In genomic region chr11:68044898-68045351, GRCh38 we compare ENCODE assay signal across 18 cellular contexts. TPM values are rescaled to one million over a fixed set of nuclear protein-coding genes. Genes with fewer than 3 reads are reported as not detected.
"Had no signal": no experiment of that assay in that cellular context is flagged by ENCODE, and none has a peak within 500 bp of the region (broad histone marks: within the 10 kb centered on the region; RNA-seq: fewer than 3 reads in every experiment).

No MANE protein-coding gene starts in this region.

- H3K27ac ChIP-seq: breast epithelium, esophagus squamous epithelium, gastrocnemius medialis, heart left ventricle had no signal

- ATAC-seq: activated T-cell treated with anti-CD3 and anti-CD28 coated beads, Interleukin-2, amount 50 U/mL, for 4 hours; gastrocnemius medialis; heart left ventricle; left cardiac atrium; naive thymus-derived CD4-positive, alpha-beta T cell; stimulated activated naive CD8-positive, alpha-beta T cell treated with anti-CD3 and anti-CD28 coated beads, Interleukin-15, Interleukin-2, amounts not matched to agents 100 U/mL and 50 U/mL, for 24 hours had no signal

- H3K4me1 ChIP-seq: gastrocnemius medialis had no signal

- H3K4me3 ChIP-seq: breast epithelium, esophagus squamous epithelium, gastrocnemius medialis, heart left ventricle, lung had no signal

- H3K36me3 ChIP-seq: breast epithelium, gastrocnemius medialis had no signal

- DNase-seq: activated CD8-positive, alpha-beta memory T cell treated with anti-CD3 and anti-CD28 coated beads, Interleukin-2, amount 50 U/mL, for 48 hours; activated naive CD4-positive, alpha-beta T cell treated with anti-CD3 and anti-CD28 coated beads for 36 hours; activated T-cell treated with anti-CD3 and anti-CD28 coated beads, Interleukin-2, amount 50 U/mL, for 4 hours; amniotic stem cell; esophagus squamous epithelium; gastrocnemius medialis; islet precursor cell; left cardiac atrium; naive thymus-derived CD4-positive, alpha-beta T cell; stimulated activated CD4-positive, alpha-beta T cell treated with anti-CD3 and anti-CD28 coated beads, Interleukin-4, amount 100 ng/mL, for 24 hours; stimulated activated naive CD8-positive, alpha-beta T cell treated with anti-CD3 and anti-CD28 coated beads, Interleukin-15, Interleukin-2, amounts not matched to agents 100 U/mL and 50 U/mL, for 24 hours; T-helper 9 cell had no signal

- H3K27me3 ChIP-seq: breast epithelium, esophagus squamous epithelium, gastrocnemius medialis, heart left ventricle had no signal

- H3K9me3 ChIP-seq: breast epithelium, esophagus squamous epithelium, gastrocnemius medialis, heart left ventricle had no signal

RNA-seq across cellular contexts. Expression of gene ALDH3B1, which starts 34.8 kb away (rescaled TPM):
- total RNA-seq: activated CD8-positive, alpha-beta memory T cell treated with anti-CD3 and anti-CD28 coated beads for 36 hours; activated naive CD4-positive, alpha-beta T cell treated with anti-CD3 and anti-CD28 coated beads for 36 hours; activated T-helper 2 cell treated with anti-CD3 and anti-CD28 coated beads, Interferon-gamma antibody, Interleukin-2, Interleukin-4, amounts not matched to agents 10 μg/mL and 5 μg/mL and 100 μg/mL, durations not matched to agents 14 hours and 24 hours and 36 hours; T-helper 1 cell treated with Interleukin-12 subunit alpha and Interleukin-12 subunit beta and Interleukin-4 antibody, amounts not matched to agents 30 ng/mL and 1 ng/mL, for 36 hours had no signal
